Comparison of ENCODE assay signal across 8 cellular contexts in genomic region chr10:100346765-100347567, GRCh38. TPM values are rescaled to one million over a fixed set of nuclear protein-coding genes. Genes with fewer than 3 reads are reported as not detected.
A peak's percentile ranks its signal among the peaks of the same experiment; 100 is the strongest.
DNase-seq lines count a peak whose midpoint lies in the region; TF ChIP-seq lines count a peak whose summit lies in the region.

Gene SCD, plus strand, starts transcription at chr10:100347233. Its CDS starts 272 bp downstream, at chr10:100347505.

- in situ Hi-C loops in HAP-1 (cut with MboI; ENCODE audit: low sequenced_read_pairs), result loop anchor here (10.0 kb wide), 1 partner anchor 158 kb away; no protein-coding TSS in a partner anchor

- no peak for TF ChIP-seq CTCF in nephron progenitor cell (IDR thresholded peaks at IDR 0.05)

- peaks cover 41% of the 10 kb centered on the region for H3K36me3 Mint-ChIP-seq in nephron progenitor cell (ENCODE audit: low read depth)
- H3K36me3 Mint-ChIP-seq in stimulated activated naive CD8-positive, alpha-beta T cell treated with anti-CD3 and anti-CD28 coated beads, Interleukin-15, Interleukin-2, amounts not matched to agents 100 ng/mL and 50 ng/mL, for 24 hours (ENCODE audit: low read depth), result peaks cover 49% of the 10 kb centered on the region

- no peaks in the 10 kb centered on the region for H3K9me3 ChIP-seq in HAP-1
- H3K9me3 ChIP-seq in MG63, result no peaks in the 10 kb centered on the region

- DNase-seq in ELR (ENCODE audit: low read depth) (peak; percentile 78), HAP-1 (ENCODE audit: low spot score in 2 of 2) (peak; percentile 96 to 98), MG63 (peak; percentile 86), SHP77 (lab: John Stamatoyannopoulos, UW) (peak; percentile 95 to 97), fibroblast of the conjunctiva (ENCODE audit: low read depth) (peak; percentile 92), nephron progenitor cell (peak; percentile 88)
- DNase-seq in activated effector memory CD4-positive, alpha-beta T cell treated with Interleukin-2 at 50 U/mL for 16 hours, result peak; percentile 65

- no peaks in the 10 kb centered on the region for H3K9me3 Mint-ChIP-seq in nephron progenitor cell
- no peaks in the 10 kb centered on the region for H3K9me3 Mint-ChIP-seq in stimulated activated naive CD8-positive, alpha-beta T cell treated with anti-CD3 and anti-CD28 coated beads, Interleukin-15, Interleukin-2, amounts not matched to agents 100 ng/mL and 50 ng/mL, for 24 hours

- peak within 1 kb of the TSS; percentile 98 for H3K4me3 Mint-ChIP-seq in nephron progenitor cell
- H3K4me3 Mint-ChIP-seq in stimulated activated naive CD8-positive, alpha-beta T cell treated with anti-CD3 and anti-CD28 coated beads, Interleukin-15, Interleukin-2, amounts not matched to agents 100 ng/mL and 50 ng/mL, for 24 hours, result peak within 1 kb of the TSS; percentile 98

- H3K4me1 Mint-ChIP-seq in nephron progenitor cell, result peaks cover 79% of the 10 kb centered on the region
- peaks cover 46% of the 10 kb centered on the region for H3K4me1 Mint-ChIP-seq in stimulated activated naive CD8-positive, alpha-beta T cell treated with anti-CD3 and anti-CD28 coated beads, Interleukin-15, Interleukin-2, amounts not matched to agents 100 ng/mL and 50 ng/mL, for 24 hours (ENCODE audit: low read depth)

- H3K36me3 ChIP-seq in HAP-1 (replicated peaks) (peaks cover 42% of the 10 kb centered on the region), MG63 (peaks cover 4% of the 10 kb centered on the region)

- peaks cover 5% of the 10 kb centered on the region for H3K27me3 Mint-ChIP-seq in nephron progenitor cell (ENCODE audit: low read depth, poor library complexity)
- no peaks in the 10 kb centered on the region for H3K27me3 Mint-ChIP-seq in stimulated activated naive CD8-positive, alpha-beta T cell treated with anti-CD3 and anti-CD28 coated beads, Interleukin-15, Interleukin-2, amounts not matched to agents 100 ng/mL and 50 ng/mL, for 24 hours

- H3K27me3 ChIP-seq in HAP-1 (ENCODE audit: low read depth) (no peaks in the 10 kb centered on the region), MG63 (no peaks in the 10 kb centered on the region)

- peak within 1 kb of the TSS; percentile 99 for H3K27ac Mint-ChIP-seq in nephron progenitor cell
- peak within 1 kb of the TSS; percentile 98 for H3K27ac Mint-ChIP-seq in stimulated activated naive CD8-positive, alpha-beta T cell treated with anti-CD3 and anti-CD28 coated beads, Interleukin-15, Interleukin-2, amounts not matched to agents 100 ng/mL and 50 ng/mL, for 24 hours

- H3K4me1 ChIP-seq in HAP-1, result peaks cover 28% of the 10 kb centered on the region

- H3K4me3 ChIP-seq in HAP-1 (peak within 1 kb of the TSS; percentile 95), MG63 (peak within 1 kb of the TSS; percentile 65)

RNA-seq across cellular contexts. Expression of gene SCD, which starts in this region (rescaled TPM):
- total RNA-seq in MG63 (2014; rRNA removed; shearing (Covaris generic); ENCODE audit: low replicate concordance), result 48.8 and 56.3 TPM in 2 replicates

Comparison
In these comparisons a context has a peak if more than half of its experiments do, and no peak if none do; other contexts are left out.
1. Peak in every context shown above with its lines: DNase-seq and H3K4me3 ChIP-seq.